ENCODE assay signal across 12 cellular contexts in genomic region chr11:75303544-75304224, GRCh38. TPM values are rescaled to one million over a fixed set of nuclear protein-coding genes. Genes with fewer than 3 reads are reported as not detected.
DNase-seq lines count a peak whose midpoint lies in the region; ATAC-seq and TF ChIP-seq lines count a peak whose summit lies in the region.
"Had no signal": no experiment of that assay in that cellular context is flagged by ENCODE, and none has a peak within 500 bp of the region (broad histone marks: within the 10 kb centered on the region; RNA-seq: fewer than 3 reads in every experiment).

No MANE protein-coding gene starts in this region.

- H3K27me3 ChIP-seq in right cardiac atrium (ENCODE audit: control insufficient read depth, insufficient read depth), result no peaks in the 10 kb centered on the region
- no peaks in the 10 kb centered on the region for H3K27me3 ChIP-seq in heart right ventricle
- no peaks in the 10 kb centered on the region for H3K27me3 ChIP-seq in layer of hippocampus (ENCODE audit: control insufficient read depth, insufficient read depth, low read length)
- H3K27me3 ChIP-seq: ovary had no signal

- no peak for TF ChIP-seq CTCF in heart right ventricle (IDR thresholded peaks at IDR 0.05)

- intact Hi-C loops in right cardiac atrium (cut with DNase I) (no loop called here), heart right ventricle (cut with DNase I) (no loop called here), sciatic nerve (cut with DNase I) (no loop called here)

- no peaks in the 10 kb centered on the region for H3K9me3 ChIP-seq in right cardiac atrium (ENCODE audit: control insufficient read depth, low read length)
- H3K9me3 ChIP-seq in heart right ventricle, result no peaks in the 10 kb centered on the region
- H3K9me3 ChIP-seq: ovary had no signal

- H3K27ac ChIP-seq in right cardiac atrium (ENCODE audit: low read length), result no peak overlapping the region
- H3K27ac ChIP-seq in heart right ventricle, result peak overlapping the region in 1 of 10 donors; percentile 83
- H3K27ac ChIP-seq in layer of hippocampus (ENCODE audit: low read depth, low read length), result peak overlapping the region; percentile 95
- H3K27ac ChIP-seq in temporal lobe (ENCODE audit: low read depth, low read length), result peak overlapping the region; percentile 99
- H3K27ac ChIP-seq: ovary had no signal

- H3K36me3 ChIP-seq in heart right ventricle, result no peaks in the 10 kb centered on the region
- H3K36me3 ChIP-seq: ovary had no signal

- ATAC-seq in right cardiac atrium (no peak), heart right ventricle (no peak), sciatic nerve (no peak)
- ATAC-seq: esophagus mucosa had no signal

- H3K4me3 ChIP-seq in right cardiac atrium (ENCODE audit: low read length), result no peak overlapping the region
- H3K4me3 ChIP-seq in heart right ventricle, result no peak overlapping the region
- H3K4me3 ChIP-seq: ovary had no signal

- WGBS in right cardiac atrium, result 89% methylated on average over 10 of the region's 10 CpGs
- 90 to 92% methylated on average over 10 of the region's 10 CpGs for WGBS in heart right ventricle, 2 donors

- peaks cover 9% of the 10 kb centered on the region for H3K4me1 ChIP-seq in right cardiac atrium (ENCODE audit: control insufficient read depth, insufficient read depth, low read length)
- peaks cover 8 to 65% (median 40%) of the 10 kb centered on the region in 9 donors for H3K4me1 ChIP-seq in heart right ventricle

- DNase-seq in right cardiac atrium, result peak in 2 of 3 donors; percentile 26 to 33
- DNase-seq in heart right ventricle, result no peak
- DNase-seq in amniotic epithelial cell (ENCODE audit: low read depth), result peak; percentile 84
- no peak for DNase-seq in sciatic nerve (ENCODE audit: low spot score)
- DNase-seq in NCI-H2107 treated with DMSO at 0.1 percent for 48 hours (lab: John Stamatoyannopoulos, UW; ENCODE audit: unreplicated experiment), result no peak
- no peak for DNase-seq in NCI-H128 (lab: John Stamatoyannopoulos, UW; ENCODE audit: unreplicated experiment)
- DNase-seq: NCI-H526, ovary, T1000 had no signal

RNA-seq across cellular contexts. Expression of gene ARRB1, which starts 47.8 kb away (rescaled TPM):
- total RNA-seq in right cardiac atrium (10 to 100 TPM; 24.8 to 32.5 (median 27.4) TPM), heart right ventricle (10 to 100 TPM; 14.4 to 33.9 (median 21.7) TPM), temporal lobe (49.4 TPM), sciatic nerve (70.8 TPM)
- polyA plus RNA-seq in right cardiac atrium (12.1 TPM), heart right ventricle (1 to 10 TPM; 8.1 to 8.9 TPM)

Comparison
In these comparisons a context has a peak if more than half of its experiments do, and no peak if none do; other contexts are left out.
1. DNase-seq: peak in right cardiac atrium (2 of 3) and amniotic epithelial cell (single experiment); none in heart right ventricle (0 of 2), sciatic nerve (single experiment), NCI-H2107 treated with DMSO at 0.1 percent for 48 hours (single experiment) and NCI-H128 (single experiment).